Comparison of ENCODE assay signal across 24 cellular contexts in the genomic region with DNA sequence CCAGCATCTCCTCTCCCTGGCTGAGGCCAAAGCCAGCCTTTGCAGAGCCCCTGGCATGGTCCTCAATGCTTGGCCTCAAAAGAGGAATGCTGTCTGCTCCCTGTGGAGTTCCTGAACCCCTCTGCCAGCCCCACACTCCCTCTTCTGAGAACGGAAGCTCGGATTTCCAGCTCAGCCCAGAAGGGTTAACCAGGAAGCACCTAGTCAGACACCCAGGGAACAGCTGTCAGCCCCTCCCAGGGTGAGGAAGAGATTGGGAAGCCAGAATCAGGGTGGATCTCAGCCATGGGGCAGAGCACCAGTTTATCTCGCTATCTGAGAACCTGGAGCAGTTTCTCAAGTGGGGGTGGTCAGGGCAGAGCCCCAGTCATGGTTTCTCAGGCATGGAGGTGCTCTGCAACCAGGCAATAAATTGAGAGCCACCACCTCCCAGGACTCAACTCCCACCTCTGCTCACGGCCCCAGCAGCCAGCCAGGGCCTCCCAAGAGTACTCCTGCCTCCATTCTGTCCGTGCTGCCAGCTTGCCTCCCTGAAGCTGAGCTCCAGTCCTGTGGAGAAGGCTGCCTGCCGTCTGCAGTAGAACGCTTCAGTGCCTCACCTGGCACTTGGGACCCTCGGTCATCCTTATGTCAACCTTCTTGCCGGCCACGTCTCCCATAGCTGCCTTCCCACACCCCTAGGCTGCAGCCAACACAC. TPM values are rescaled to one million over a fixed set of nuclear protein-coding genes. Genes with fewer than 3 reads are reported as not detected.
"Had no signal": no experiment of that assay in that cellular context is flagged by ENCODE, and none has a peak within 500 bp of the region (broad histone marks: within the 10 kb centered on the region; RNA-seq: fewer than 3 reads in every experiment).

No MANE protein-coding gene starts in this region.

- ATAC-seq: activated T-cell treated with anti-CD3 and anti-CD28 coated beads, Interleukin-2, amount 50 U/mL, for 72 hours; T-helper 17 cell had no signal

- DNase-seq: activated B cell treated with CpG ODN at 0.5 μM for 24 hours; activated CD4-positive, alpha-beta memory T cell treated with anti-CD3 and anti-CD28 coated beads, Interleukin-2, amount 10 ng/mL, durations not matched to agents 7 days and 5 days; activated CD4-positive, alpha-beta T cell treated with anti-CD3 and anti-CD28 coated beads for 1 hour; activated CD4-positive, alpha-beta T cell treated with anti-CD3 and anti-CD28 coated beads, Interleukin-2, amount 10 ng/mL, durations not matched to agents 7 days and 5 days; activated gamma-delta T cell treated with Interleukin-2 at 50 U/mL for 16 hours; activated naive CD4-positive, alpha-beta T cell treated with anti-CD3 and anti-CD28 coated beads, Interleukin-2, amount 10 ng/mL, durations not matched to agents 7 days and 5 days; activated naive CD8-positive, alpha-beta T cell treated with anti-CD3 and anti-CD28 coated beads for 36 hours; activated T-cell treated with anti-CD3 and anti-CD28 coated beads, Interleukin-2, amount 50 U/mL, for 72 hours; caudate nucleus; MG63; MV-4-11; NCI-H1092 treated with DMSO at 0.1 percent for 48 hours; NCI-H1417 treated with DMSO at 0.1 percent for 48 hours; NCI-H1694; NCI-H2029; NCI-H2107; NCI-H510A treated with DMSO at 0.1 percent for 48 hours; SHP77 treated with DMSO at 0.1 percent for 48 hours; T-helper 17 cell; T-helper 9 cell had no signal

- H3K36me3 ChIP-seq: MG63 had no signal

- H3K4me3 ChIP-seq: MG63 had no signal

- H3K27me3 ChIP-seq: MG63 had no signal

- H3K27ac ChIP-seq: KMS-11 had no signal

RNA-seq across cellular contexts. Expression of a gene that starts 7.6 kb away (rescaled TPM):
- total RNA-seq: activated B cell treated with CpG ODN at 0.5 μM for 24 hours; activated CD4-positive, alpha-beta memory T cell treated with anti-CD3 and anti-CD28 coated beads, Interleukin-2, amount 10 ng/mL, durations not matched to agents 7 days and 5 days; activated CD8-positive, alpha-beta memory T cell treated with anti-CD3 and anti-CD28 coated beads for 36 hours; activated naive CD8-positive, alpha-beta T cell treated with anti-CD3 and anti-CD28 coated beads for 36 hours; activated T-helper 2 cell treated with anti-CD3 and anti-CD28 coated beads, Interferon-gamma antibody, Interleukin-2, Interleukin-4, amounts not matched to agents 10 μg/mL and 5 μg/mL and 100 μg/mL, durations not matched to agents 14 hours and 24 hours and 36 hours; cerebellum had no signal
